Comparison of ENCODE assay signal across 30 cellular contexts in genomic region chr9:127732444-127732843, GRCh38. TPM values are rescaled to one million over a fixed set of nuclear protein-coding genes. Genes with fewer than 3 reads are reported as not detected.
"Had no signal": no experiment of that assay in that cellular context is flagged by ENCODE, and none has a peak within 500 bp of the region (broad histone marks: within the 10 kb centered on the region; RNA-seq: fewer than 3 reads in every experiment).

No MANE protein-coding gene starts in this region.

- ATAC-seq: activated CD4-positive, alpha-beta T cell treated with anti-CD3 and anti-CD28 coated beads for 36 hours; activated CD4-positive, CD25-positive, alpha-beta regulatory T cell treated with anti-CD3 and anti-CD28 coated beads, Interleukin-2, amount 50 U/mL, for 24 hours; activated CD8-positive, alpha-beta T cell treated with anti-CD3 and anti-CD28 coated beads, Interleukin-2, amount 10 ng/mL, durations not matched to agents 7 days and 5 days; activated T-cell treated with anti-CD3 and anti-CD28 coated beads, Interleukin-2, amount 50 U/mL, for 4 hours; Panc1; Right ventricle myocardium inferior had no signal

- H3K27me3 ChIP-seq: ascending aorta, breast epithelium, MG63 had no signal

- H3K27ac Mint-ChIP-seq: activated CD4-positive, alpha-beta T cell treated with anti-CD3 and anti-CD28 coated beads for 36 hours; activated CD4-positive, alpha-beta T cell treated with anti-CD3 and anti-CD28 coated beads, Interleukin-2, amount 10 ng/mL, durations not matched to agents 7 days and 5 days; activated CD8-positive, alpha-beta T cell treated with anti-CD3 and anti-CD28 coated beads, Interleukin-2, amount 10 ng/mL, durations not matched to agents 7 days and 5 days; activated naive CD4-positive, alpha-beta T cell treated with anti-CD3 and anti-CD28 coated beads, Interleukin-2, amount 10 ng/mL, durations not matched to agents 7 days and 5 days; activated naive CD8-positive, alpha-beta T cell treated with anti-CD3 and anti-CD28 coated beads, Interleukin-2, amount 10 ng/mL, durations not matched to agents 7 days and 5 days; T-helper 1 cell treated with Interleukin-12 subunit alpha and Interleukin-12 subunit beta and Interleukin-4 antibody, amounts not matched to agents 30 μg/mL and 1 μg/mL, for 36 hours; T-helper 2 cell treated with Interferon-gamma antibody and Interleukin-4, amounts not matched to agents 5 μg/mL and 100 μg/mL, for 36 hours had no signal

- DNase-seq: activated CD4-positive, alpha-beta T cell treated with anti-CD3 and anti-CD28 coated beads for 36 hours; activated CD4-positive, alpha-beta T cell treated with anti-CD3 and anti-CD28 coated beads, Interleukin-2, amount 10 ng/mL, durations not matched to agents 7 days and 5 days; activated CD4-positive, alpha-beta T cell treated with anti-CD3 and anti-CD28 coated beads, Interleukin-2, amount 50 U/mL, for 48 hours; activated CD8-positive, alpha-beta T cell treated with anti-CD3 and anti-CD28 coated beads, Interleukin-2, amount 10 ng/mL, durations not matched to agents 7 days and 5 days; activated effector memory CD4-positive, alpha-beta T cell treated with Interleukin-2 at 50 U/mL for 16 hours; activated naive CD4-positive, alpha-beta T cell treated with anti-CD3 and anti-CD28 coated beads, Interleukin-2, amount 10 ng/mL, durations not matched to agents 7 days and 5 days; activated naive CD8-positive, alpha-beta T cell treated with anti-CD3 and anti-CD28 coated beads, Interleukin-2, amount 10 ng/mL, durations not matched to agents 7 days and 5 days; activated T-cell treated with anti-CD3 and anti-CD28 coated beads, Interleukin-2, amount 50 U/mL, for 4 hours; amygdala; Kasumi-1; KBM-7; MG63; NCI-H1092; NCI-H1436 treated with DMSO at 0.1 percent for 48 hours; NCI-H1694 treated with DMSO at 0.1 percent for 48 hours; NCI-H2029; NCI-H345; NCI-H524 treated with DMSO at 0.1 percent for 48 hours; SJCRH30; SK-N-SH had no signal

- H3K9me3 ChIP-seq: ascending aorta, breast epithelium, MG63, SJCRH30, SK-N-SH had no signal

- H3K4me3 ChIP-seq: ascending aorta, breast epithelium, MG63, SJCRH30 had no signal

- H3K4me3 Mint-ChIP-seq: activated CD4-positive, alpha-beta T cell treated with anti-CD3 and anti-CD28 coated beads for 36 hours; activated CD4-positive, alpha-beta T cell treated with anti-CD3 and anti-CD28 coated beads, Interleukin-2, amount 10 ng/mL, durations not matched to agents 7 days and 5 days; activated CD8-positive, alpha-beta T cell treated with anti-CD3 and anti-CD28 coated beads, Interleukin-2, amount 10 ng/mL, durations not matched to agents 7 days and 5 days; activated naive CD4-positive, alpha-beta T cell treated with anti-CD3 and anti-CD28 coated beads, Interleukin-2, amount 10 ng/mL, durations not matched to agents 7 days and 5 days; activated naive CD8-positive, alpha-beta T cell treated with anti-CD3 and anti-CD28 coated beads, Interleukin-2, amount 10 ng/mL, durations not matched to agents 7 days and 5 days; activated T-cell treated with anti-CD3 and anti-CD28 coated beads, Interleukin-2, amount 50 U/mL, for 4 hours; T-helper 1 cell treated with Interleukin-12 subunit alpha and Interleukin-12 subunit beta and Interleukin-4 antibody, amounts not matched to agents 30 μg/mL and 1 μg/mL, for 36 hours; T-helper 2 cell treated with Interferon-gamma antibody and Interleukin-4, amounts not matched to agents 5 μg/mL and 100 μg/mL, for 36 hours had no signal

- H3K9me3 Mint-ChIP-seq: activated CD4-positive, alpha-beta T cell treated with anti-CD3 and anti-CD28 coated beads, Interleukin-2, amount 10 ng/mL, durations not matched to agents 7 days and 5 days; activated naive CD4-positive, alpha-beta T cell treated with anti-CD3 and anti-CD28 coated beads, Interleukin-2, amount 10 ng/mL, durations not matched to agents 7 days and 5 days; activated naive CD8-positive, alpha-beta T cell treated with anti-CD3 and anti-CD28 coated beads, Interleukin-2, amount 10 ng/mL, durations not matched to agents 7 days and 5 days; activated T-cell treated with anti-CD3 and anti-CD28 coated beads, Interleukin-2, amount 50 U/mL, for 4 hours; T-helper 1 cell treated with Interleukin-12 subunit alpha and Interleukin-12 subunit beta and Interleukin-4 antibody, amounts not matched to agents 30 μg/mL and 1 μg/mL, for 36 hours; T-helper 2 cell treated with Interferon-gamma antibody and Interleukin-4, amounts not matched to agents 5 μg/mL and 100 μg/mL, for 36 hours had no signal

- H3K27me3 Mint-ChIP-seq: activated CD4-positive, alpha-beta T cell treated with anti-CD3 and anti-CD28 coated beads for 36 hours; activated CD4-positive, alpha-beta T cell treated with anti-CD3 and anti-CD28 coated beads, Interleukin-2, amount 10 ng/mL, durations not matched to agents 7 days and 5 days; activated naive CD4-positive, alpha-beta T cell treated with anti-CD3 and anti-CD28 coated beads, Interleukin-2, amount 10 ng/mL, durations not matched to agents 7 days and 5 days; activated naive CD8-positive, alpha-beta T cell treated with anti-CD3 and anti-CD28 coated beads, Interleukin-2, amount 10 ng/mL, durations not matched to agents 7 days and 5 days had no signal

- H3K27ac ChIP-seq: ascending aorta, breast epithelium, SJCRH30 had no signal

- H3K4me2 ChIP-seq: SK-N-SH had no signal

- H3K9ac ChIP-seq: SK-N-SH had no signal

- H3K36me3 ChIP-seq: breast epithelium, MG63, SJCRH30 had no signal

- H3K36me3 Mint-ChIP-seq: activated naive CD8-positive, alpha-beta T cell treated with anti-CD3 and anti-CD28 coated beads, Interleukin-2, amount 10 ng/mL, durations not matched to agents 7 days and 5 days had no signal

RNA-seq across cellular contexts. Expression of gene TOR2A, which starts 2.6 kb away (rescaled TPM):
- total RNA-seq: ascending aorta had no signal

RNA-seq across cellular contexts. Expression of gene TTC16, which starts 16.6 kb away (rescaled TPM):
- total RNA-seq: ascending aorta, NCI-H460, RPMI7951, SJCRH30 had no signal

RNA-seq across cellular contexts. Expression of gene CFAP157, which starts 25.7 kb away (rescaled TPM):
- total RNA-seq: activated CD4-positive, alpha-beta T cell treated with anti-CD3 and anti-CD28 coated beads for 36 hours; activated CD4-positive, alpha-beta T cell treated with anti-CD3 and anti-CD28 coated beads, Interleukin-2, amount 10 ng/mL, durations not matched to agents 7 days and 5 days; activated T-cell treated with anti-CD3 and anti-CD28 coated beads, Interleukin-2, amount 50 U/mL, for 4 hours; ascending aorta; cardiac septum; NCI-H460; Right ventricle myocardium inferior; RPMI7951; SJCRH30 had no signal
